In the genomic region with DNA sequence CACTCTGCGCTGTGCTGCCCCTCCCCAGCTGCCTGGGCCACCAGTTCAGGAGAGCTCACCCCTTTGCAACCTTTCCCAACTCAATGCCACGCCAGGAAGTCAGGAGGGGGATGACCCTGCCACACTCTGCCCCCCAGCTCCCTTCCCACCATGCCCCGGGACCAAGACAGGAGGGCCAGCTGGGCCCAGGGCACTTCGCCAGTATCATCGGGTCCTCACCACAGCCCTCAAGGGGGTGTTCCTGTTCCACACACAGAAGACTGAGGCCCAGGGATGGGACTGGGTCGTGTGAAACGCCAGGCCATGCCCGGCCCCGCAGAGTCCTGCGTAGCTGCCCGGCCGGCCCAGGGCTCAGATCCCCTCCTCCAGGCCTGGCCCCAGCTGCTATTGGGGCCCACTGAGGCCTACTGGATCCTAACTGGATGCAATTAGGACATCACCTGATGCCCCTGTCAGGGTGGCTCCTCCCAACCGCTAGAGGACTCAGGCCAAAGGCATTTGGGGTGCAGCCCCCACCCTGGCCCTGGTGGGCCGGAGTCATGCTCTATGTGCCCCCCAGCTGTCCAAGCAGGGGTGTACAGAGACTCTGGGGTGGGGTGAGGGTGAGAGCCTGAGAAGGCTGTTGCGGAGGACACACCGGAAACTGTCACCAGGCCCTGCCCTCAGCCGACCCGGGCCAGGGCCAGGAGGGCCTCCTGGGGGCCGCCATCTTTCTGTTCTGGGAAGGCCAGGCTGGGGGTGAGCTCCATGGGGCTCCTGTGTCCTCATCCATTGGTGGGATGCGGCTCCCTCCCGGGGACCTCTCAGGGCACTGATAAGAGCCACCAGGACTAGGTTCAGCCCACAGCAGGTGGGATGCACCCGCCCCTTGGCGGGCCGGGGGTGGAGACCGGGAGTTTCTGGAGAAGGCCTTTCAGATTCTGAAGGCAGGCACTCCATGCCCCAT, we compare ENCODE assay signal across 1 cellular context.
TF ChIP-seq lines count a peak whose summit lies in the region.

No MANE protein-coding gene starts in this region.

TF ChIP-seq in HepG2, 621 proteins besides CTCF, POLR2A, EP300 and RAD21 (continued from another document and continues in another):
- TF ChIP-seq ZBTB7B (CRISPR knock-in tag; IDR thresholded peaks at IDR 0.05) (peak; percentile 62; the same call in 1 of the 2 replicates), HOXA7 (CRISPR knock-in tag; IDR thresholded peaks at IDR 0.05) (no peak), ZNF672 (CRISPR knock-in tag; IDR thresholded peaks at IDR 0.05) (no peak), KDM6A (CRISPR knock-in tag; IDR thresholded peaks at IDR 0.05; ENCODE audit: low read depth) (0 out of 2 replicates have a peak, but pooled peaks have one; percentile 9), ZNF317 (CRISPR knock-in tag; IDR thresholded peaks at IDR 0.05) (0 out of 2 replicates have a peak, but pooled peaks have one; percentile 17), NFIC (IDR thresholded peaks at IDR 0.05; ENCODE audit: low read length) (no peak), NONO (IDR thresholded peaks at IDR 0.05) (no peak), NONO (CRISPR knock-in tag; conservative IDR thresholded peaks at IDR 0.05) (peak; percentile 71; the same call in 1 of the 2 replicates), ZNF577 (CRISPR knock-in tag; IDR thresholded peaks at IDR 0.05; ENCODE audit: borderline replicate concordance, low read depth) (no peak), ZNF292 (CRISPR knock-in tag; IDR thresholded peaks at IDR 0.05; ENCODE audit: borderline replicate concordance, low read depth) (0 out of 2 replicates have a peak, but pooled peaks have one; percentile 23), STAG1 (CRISPR knock-in tag; IDR thresholded peaks at IDR 0.05) (peak; percentile 46), TCF7 (IDR thresholded peaks at IDR 0.05; ENCODE audit: low read depth) (no peak), KMT2A (CRISPR knock-in tag; IDR thresholded peaks at IDR 0.05) (no peak), ADNP (CRISPR knock-in tag; IDR thresholded peaks at IDR 0.05) (no peak), ZNF382 (CRISPR knock-in tag; IDR thresholded peaks at IDR 0.05; ENCODE audit: borderline replicate concordance) (no peak), SIX1 (CRISPR knock-in tag; IDR thresholded peaks at IDR 0.05; ENCODE audit: borderline replicate concordance) (no peak), ZNF549 (CRISPR knock-in tag; IDR thresholded peaks at IDR 0.05) (0 out of 2 replicates have a peak, but pooled peaks have one; percentile 15), MATR3 (CRISPR knock-in tag; IDR thresholded peaks at IDR 0.05) (0 out of 2 replicates have a peak, but pooled peaks have one; percentile 86), MAZ (IDR thresholded peaks at IDR 0.05; ENCODE audit: borderline replicate concordance, low read depth, low read length) (no peak), MAZ (CRISPR knock-in tag; IDR thresholded peaks at IDR 0.05; ENCODE audit: low read depth) (peak; percentile 58; the same call in 1 of the 2 replicates), ZNF614 (CRISPR knock-in tag; IDR thresholded peaks at IDR 0.05; ENCODE audit: borderline replicate concordance) (no peak), ZSCAN20 (CRISPR knock-in tag; IDR thresholded peaks at IDR 0.05; ENCODE audit: borderline replicate concordance) (0 out of 2 replicates have a peak, but pooled peaks have one; percentile 25), MZF1 (CRISPR knock-in tag; IDR thresholded peaks at IDR 0.05; ENCODE audit: borderline replicate concordance) (no peak), ZNF746 (CRISPR knock-in tag; IDR thresholded peaks at IDR 0.05) (peak; percentile 59; the same call in 1 of the 2 replicates), ZNF180 (CRISPR knock-in tag; IDR thresholded peaks at IDR 0.05; ENCODE audit: borderline replicate concordance, low read depth) (0 out of 2 replicates have a peak, but pooled peaks have one; percentile 55), SAFB2 (CRISPR knock-in tag; IDR thresholded peaks at IDR 0.05; ENCODE audit: borderline replicate concordance, low read depth) (no peak), ZNF282 (IDR thresholded peaks at IDR 0.05; ENCODE audit: partially characterized antibody) (no peak), CCAR2 (optimal IDR thresholded peaks at IDR 0.05; ENCODE audit: low read depth, low read length) (no peak), SETDB1 (CRISPR knock-in tag; IDR thresholded peaks at IDR 0.05; ENCODE audit: borderline replicate concordance) (0 out of 2 replicates have a peak, but pooled peaks have one; percentile 59), DNMT1 (CRISPR knock-in tag; IDR thresholded peaks at IDR 0.05) (no peak), TGIF2 (CRISPR knock-in tag; IDR thresholded peaks at IDR 0.05) (peak; percentile 34; the same call in 1 of the 2 replicates), JARID2 (CRISPR knock-in tag; IDR thresholded peaks at IDR 0.05; ENCODE audit: insufficient replicate concordance) (peak; percentile 23)
- TF ChIP-seq, protein P1, sequence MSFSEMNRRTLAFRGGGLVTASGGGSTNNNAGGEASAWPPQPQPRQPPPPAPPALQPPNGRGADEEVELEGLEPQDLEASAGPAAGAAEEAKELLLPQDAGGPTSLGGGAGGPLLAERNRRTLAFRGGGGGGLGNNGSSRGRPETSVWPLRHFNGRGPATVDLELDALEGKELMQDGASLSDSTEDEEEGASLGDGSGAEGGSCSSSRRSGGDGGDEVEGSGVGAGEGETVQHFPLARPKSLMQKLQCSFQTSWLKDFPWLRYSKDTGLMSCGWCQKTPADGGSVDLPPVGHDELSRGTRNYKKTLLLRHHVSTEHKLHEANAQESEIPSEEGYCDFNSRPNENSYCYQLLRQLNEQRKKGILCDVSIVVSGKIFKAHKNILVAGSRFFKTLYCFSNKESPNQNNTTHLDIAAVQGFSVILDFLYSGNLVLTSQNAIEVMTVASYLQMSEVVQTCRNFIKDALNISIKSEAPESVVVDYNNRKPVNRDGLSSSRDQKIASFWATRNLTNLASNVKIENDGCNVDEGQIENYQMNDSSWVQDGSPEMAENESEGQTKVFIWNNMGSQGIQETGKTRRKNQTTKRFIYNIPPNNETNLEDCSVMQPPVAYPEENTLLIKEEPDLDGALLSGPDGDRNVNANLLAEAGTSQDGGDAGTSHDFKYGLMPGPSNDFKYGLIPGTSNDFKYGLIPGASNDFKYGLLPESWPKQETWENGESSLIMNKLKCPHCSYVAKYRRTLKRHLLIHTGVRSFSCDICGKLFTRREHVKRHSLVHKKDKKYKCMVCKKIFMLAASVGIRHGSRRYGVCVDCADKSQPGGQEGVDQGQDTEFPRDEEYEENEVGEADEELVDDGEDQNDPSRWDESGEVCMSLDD (CRISPR knock-in tag; IDR thresholded peaks at IDR 0.05; ENCODE audit: borderline replicate concordance): peak; percentile 98
- TF ChIP-seq, protein P2, sequence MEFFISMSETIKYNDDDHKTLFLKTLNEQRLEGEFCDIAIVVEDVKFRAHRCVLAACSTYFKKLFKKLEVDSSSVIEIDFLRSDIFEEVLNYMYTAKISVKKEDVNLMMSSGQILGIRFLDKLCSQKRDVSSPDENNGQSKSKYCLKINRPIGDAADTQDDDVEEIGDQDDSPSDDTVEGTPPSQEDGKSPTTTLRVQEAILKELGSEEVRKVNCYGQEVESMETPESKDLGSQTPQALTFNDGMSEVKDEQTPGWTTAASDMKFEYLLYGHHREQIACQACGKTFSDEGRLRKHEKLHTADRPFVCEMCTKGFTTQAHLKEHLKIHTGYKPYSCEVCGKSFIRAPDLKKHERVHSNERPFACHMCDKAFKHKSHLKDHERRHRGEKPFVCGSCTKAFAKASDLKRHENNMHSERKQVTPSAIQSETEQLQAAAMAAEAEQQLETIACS (CRISPR knock-in tag; IDR thresholded peaks at IDR 0.05): peak; percentile 30; the same call in 1 of the 2 replicates
- TF ChIP-seq, protein P3, sequence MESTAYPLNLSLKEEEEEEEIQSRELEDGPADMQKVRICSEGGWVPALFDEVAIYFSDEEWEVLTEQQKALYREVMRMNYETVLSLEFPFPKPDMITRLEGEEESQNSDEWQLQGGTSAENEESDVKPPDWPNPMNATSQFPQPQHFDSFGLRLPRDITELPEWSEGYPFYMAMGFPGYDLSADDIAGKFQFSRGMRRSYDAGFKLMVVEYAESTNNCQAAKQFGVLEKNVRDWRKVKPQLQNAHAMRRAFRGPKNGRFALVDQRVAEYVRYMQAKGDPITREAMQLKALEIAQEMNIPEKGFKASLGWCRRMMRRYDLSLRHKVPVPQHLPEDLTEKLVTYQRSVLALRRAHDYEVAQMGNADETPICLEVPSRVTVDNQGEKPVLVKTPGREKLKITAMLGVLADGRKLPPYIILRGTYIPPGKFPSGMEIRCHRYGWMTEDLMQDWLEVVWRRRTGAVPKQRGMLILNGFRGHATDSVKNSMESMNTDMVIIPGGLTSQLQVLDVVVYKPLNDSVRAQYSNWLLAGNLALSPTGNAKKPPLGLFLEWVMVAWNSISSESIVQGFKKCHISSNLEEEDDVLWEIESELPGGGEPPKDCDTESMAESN (CRISPR knock-in tag; conservative IDR thresholded peaks at IDR 0.05): no peak; the same call in 1 of the 2 replicates
- TF ChIP-seq, protein P4, sequence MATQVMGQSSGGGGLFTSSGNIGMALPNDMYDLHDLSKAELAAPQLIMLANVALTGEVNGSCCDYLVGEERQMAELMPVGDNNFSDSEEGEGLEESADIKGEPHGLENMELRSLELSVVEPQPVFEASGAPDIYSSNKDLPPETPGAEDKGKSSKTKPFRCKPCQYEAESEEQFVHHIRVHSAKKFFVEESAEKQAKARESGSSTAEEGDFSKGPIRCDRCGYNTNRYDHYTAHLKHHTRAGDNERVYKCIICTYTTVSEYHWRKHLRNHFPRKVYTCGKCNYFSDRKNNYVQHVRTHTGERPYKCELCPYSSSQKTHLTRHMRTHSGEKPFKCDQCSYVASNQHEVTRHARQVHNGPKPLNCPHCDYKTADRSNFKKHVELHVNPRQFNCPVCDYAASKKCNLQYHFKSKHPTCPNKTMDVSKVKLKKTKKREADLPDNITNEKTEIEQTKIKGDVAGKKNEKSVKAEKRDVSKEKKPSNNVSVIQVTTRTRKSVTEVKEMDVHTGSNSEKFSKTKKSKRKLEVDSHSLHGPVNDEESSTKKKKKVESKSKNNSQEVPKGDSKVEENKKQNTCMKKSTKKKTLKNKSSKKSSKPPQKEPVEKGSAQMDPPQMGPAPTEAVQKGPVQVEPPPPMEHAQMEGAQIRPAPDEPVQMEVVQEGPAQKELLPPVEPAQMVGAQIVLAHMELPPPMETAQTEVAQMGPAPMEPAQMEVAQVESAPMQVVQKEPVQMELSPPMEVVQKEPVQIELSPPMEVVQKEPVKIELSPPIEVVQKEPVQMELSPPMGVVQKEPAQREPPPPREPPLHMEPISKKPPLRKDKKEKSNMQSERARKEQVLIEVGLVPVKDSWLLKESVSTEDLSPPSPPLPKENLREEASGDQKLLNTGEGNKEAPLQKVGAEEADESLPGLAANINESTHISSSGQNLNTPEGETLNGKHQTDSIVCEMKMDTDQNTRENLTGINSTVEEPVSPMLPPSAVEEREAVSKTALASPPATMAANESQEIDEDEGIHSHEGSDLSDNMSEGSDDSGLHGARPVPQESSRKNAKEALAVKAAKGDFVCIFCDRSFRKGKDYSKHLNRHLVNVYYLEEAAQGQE (IDR thresholded peaks at IDR 0.05; ENCODE audit: borderline replicate concordance in 1 of 2, low read depth in 1 of 2, low read length in 2 of 2): no peak
- TF ChIP-seq, protein P5, sequence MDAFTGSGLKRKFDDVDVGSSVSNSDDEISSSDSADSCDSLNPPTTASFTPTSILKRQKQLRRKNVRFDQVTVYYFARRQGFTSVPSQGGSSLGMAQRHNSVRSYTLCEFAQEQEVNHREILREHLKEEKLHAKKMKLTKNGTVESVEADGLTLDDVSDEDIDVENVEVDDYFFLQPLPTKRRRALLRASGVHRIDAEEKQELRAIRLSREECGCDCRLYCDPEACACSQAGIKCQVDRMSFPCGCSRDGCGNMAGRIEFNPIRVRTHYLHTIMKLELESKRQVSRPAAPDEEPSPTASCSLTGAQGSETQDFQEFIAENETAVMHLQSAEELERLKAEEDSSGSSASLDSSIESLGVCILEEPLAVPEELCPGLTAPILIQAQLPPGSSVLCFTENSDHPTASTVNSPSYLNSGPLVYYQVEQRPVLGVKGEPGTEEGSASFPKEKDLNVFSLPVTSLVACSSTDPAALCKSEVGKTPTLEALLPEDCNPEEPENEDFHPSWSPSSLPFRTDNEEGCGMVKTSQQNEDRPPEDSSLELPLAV (CRISPR knock-in tag; conservative IDR thresholded peaks at IDR 0.05; ENCODE audit: low read depth): no peak
- TF ChIP-seq, protein P6, sequence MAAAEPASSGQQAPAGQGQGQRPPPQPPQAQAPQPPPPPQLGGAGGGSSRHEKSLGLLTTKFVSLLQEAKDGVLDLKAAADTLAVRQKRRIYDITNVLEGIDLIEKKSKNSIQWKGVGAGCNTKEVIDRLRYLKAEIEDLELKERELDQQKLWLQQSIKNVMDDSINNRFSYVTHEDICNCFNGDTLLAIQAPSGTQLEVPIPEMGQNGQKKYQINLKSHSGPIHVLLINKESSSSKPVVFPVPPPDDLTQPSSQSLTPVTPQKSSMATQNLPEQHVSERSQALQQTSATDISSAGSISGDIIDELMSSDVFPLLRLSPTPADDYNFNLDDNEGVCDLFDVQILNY (CRISPR knock-in tag; conservative IDR thresholded peaks at IDR 0.05): no peak
- TF ChIP-seq, protein P7, sequence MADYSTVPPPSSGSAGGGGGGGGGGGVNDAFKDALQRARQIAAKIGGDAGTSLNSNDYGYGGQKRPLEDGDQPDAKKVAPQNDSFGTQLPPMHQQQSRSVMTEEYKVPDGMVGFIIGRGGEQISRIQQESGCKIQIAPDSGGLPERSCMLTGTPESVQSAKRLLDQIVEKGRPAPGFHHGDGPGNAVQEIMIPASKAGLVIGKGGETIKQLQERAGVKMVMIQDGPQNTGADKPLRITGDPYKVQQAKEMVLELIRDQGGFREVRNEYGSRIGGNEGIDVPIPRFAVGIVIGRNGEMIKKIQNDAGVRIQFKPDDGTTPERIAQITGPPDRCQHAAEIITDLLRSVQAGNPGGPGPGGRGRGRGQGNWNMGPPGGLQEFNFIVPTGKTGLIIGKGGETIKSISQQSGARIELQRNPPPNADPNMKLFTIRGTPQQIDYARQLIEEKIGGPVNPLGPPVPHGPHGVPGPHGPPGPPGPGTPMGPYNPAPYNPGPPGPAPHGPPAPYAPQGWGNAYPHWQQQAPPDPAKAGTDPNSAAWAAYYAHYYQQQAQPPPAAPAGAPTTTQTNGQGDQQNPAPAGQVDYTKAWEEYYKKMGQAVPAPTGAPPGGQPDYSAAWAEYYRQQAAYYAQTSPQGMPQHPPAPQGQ (CRISPR knock-in tag; IDR thresholded peaks at IDR 0.05; ENCODE audit: borderline replicate concordance): no peak
- TF ChIP-seq, protein P8, sequence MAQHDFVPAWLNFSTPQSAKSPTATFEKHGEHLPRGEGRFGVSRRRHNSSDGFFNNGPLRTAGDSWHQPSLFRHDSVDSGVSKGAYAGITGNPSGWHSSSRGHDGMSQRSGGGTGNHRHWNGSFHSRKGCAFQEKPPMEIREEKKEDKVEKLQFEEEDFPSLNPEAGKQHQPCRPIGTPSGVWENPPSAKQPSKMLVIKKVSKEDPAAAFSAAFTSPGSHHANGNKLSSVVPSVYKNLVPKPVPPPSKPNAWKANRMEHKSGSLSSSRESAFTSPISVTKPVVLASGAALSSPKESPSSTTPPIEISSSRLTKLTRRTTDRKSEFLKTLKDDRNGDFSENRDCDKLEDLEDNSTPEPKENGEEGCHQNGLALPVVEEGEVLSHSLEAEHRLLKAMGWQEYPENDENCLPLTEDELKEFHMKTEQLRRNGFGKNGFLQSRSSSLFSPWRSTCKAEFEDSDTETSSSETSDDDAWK (CRISPR knock-in tag; IDR thresholded peaks at IDR 0.05): no peak
